In genomic region chr1:185693654-185694053, GRCh38 we compare ENCODE assay signal across 8 cellular contexts. TPM values are rescaled to one million over a fixed set of nuclear protein-coding genes. Genes with fewer than 3 reads are reported as not detected.
DNase-seq lines count a peak whose midpoint lies in the region; ATAC-seq and TF ChIP-seq lines count a peak whose summit lies in the region.

No MANE protein-coding gene starts in this region.

- no peak for TF ChIP-seq CTCF in right lobe of liver (IDR thresholded peaks at IDR 0.05)

- DNase-seq in CD4-positive, CD25-positive, alpha-beta regulatory T cell, result no peak
- DNase-seq in Karpas-422 (no peak), right lobe of liver (no peak), HuH-7.5 (ENCODE audit: low spot score) (no peak), amygdala (lab: John Stamatoyannopoulos, UW) (no peak), anterior cingulate cortex (lab: John Stamatoyannopoulos, UW) (no peak)

- peaks cover 7% of the 10 kb centered on the region for H3K27me3 Mint-ChIP-seq in CD4-positive, CD25-positive, alpha-beta regulatory T cell

- H2AFZ ChIP-seq in Karpas-422 (ENCODE audit: low read length), result peak overlapping the region; percentile 80

- H3K9me2 ChIP-seq in Karpas-422 (replicated peaks; ENCODE audit: insufficient read depth, low read length), result no peaks in the 10 kb centered on the region

- H3K9me3 ChIP-seq in CD4-positive, CD25-positive, alpha-beta regulatory T cell (ENCODE audit: control insufficient read depth in 2 of 2, low read length in 2 of 2), result no peaks in the 10 kb centered on the region
- H3K9me3 ChIP-seq in Karpas-422 (ENCODE audit: low read length) (no peaks in the 10 kb centered on the region; the same call in 1 of the 2 replicates), right lobe of liver (no peaks in the 10 kb centered on the region)

- H3K4me2 ChIP-seq in Karpas-422 (ENCODE audit: low read depth, low read length, poor library complexity, severe bottlenecking), result peak overlapping the region; percentile 49

- 19% methylated on average over 6 of the region's 6 CpGs for WGBS in right lobe of liver (ENCODE audit: insufficient coverage, low coverage, low lambda C conversion rate, missing lambda C conversion rate)

- H3K4me1 ChIP-seq in CD4-positive, CD25-positive, alpha-beta regulatory T cell (ENCODE audit: control insufficient read depth, insufficient read depth, low read length, poor library complexity, severe bottlenecking), result peaks cover 17% of the 10 kb centered on the region
- H3K4me1 ChIP-seq in Karpas-422 (ENCODE audit: low read length), result peaks cover 11% of the 10 kb centered on the region
- peaks cover 0 to 5% (median 0%) of the 10 kb centered on the region in 4 donors for H3K4me1 ChIP-seq in right lobe of liver

- peak overlapping the region; percentile 81 for H3K4me3 ChIP-seq in CD4-positive, CD25-positive, alpha-beta regulatory T cell (ENCODE audit: low read depth, low read length)
- H3K4me3 ChIP-seq in Karpas-422 (ENCODE audit: low read length) (peak overlapping the region; percentile 46), right lobe of liver (peak overlapping the region; percentile 7 to 39 (median 24))

- intact Hi-C loops in right lobe of liver (cut with DNase I), result no loop called here

- H3K4me1 Mint-ChIP-seq in CD4-positive, CD25-positive, alpha-beta regulatory T cell, result peaks cover 16 to 30% (median 26%) of the 10 kb centered on the region in 4 donors

- TF ChIP-seq POLR2A in right lobe of liver (IDR thresholded peaks at IDR 0.05), result no peak

- no peaks in the 10 kb centered on the region for H3K36me3 Mint-ChIP-seq in CD4-positive, CD25-positive, alpha-beta regulatory T cell

- no peaks in the 10 kb centered on the region for H4K20me1 ChIP-seq in Karpas-422 (ENCODE audit: insufficient read depth, low read depth, low read length)

- peak overlapping the region; percentile 48 to 92 (median 85) for H3K4me3 Mint-ChIP-seq in CD4-positive, CD25-positive, alpha-beta regulatory T cell

- ATAC-seq in CD4-positive, CD25-positive, alpha-beta regulatory T cell (ENCODE audit: low read depth in 2 of 2), result no peak
- peak; percentile 10 for ATAC-seq in GM21390 (IDR thresholded peaks at IDR 0.05; ENCODE audit: unreplicated experiment)
- peak in 1 of 4 donors; percentile 11 for ATAC-seq in right lobe of liver
- no peak for ATAC-seq in esophagus mucosa

- no peaks in the 10 kb centered on the region for H3K79me2 ChIP-seq in Karpas-422 (ENCODE audit: low read length)

- no peaks in the 10 kb centered on the region for H3K27me3 ChIP-seq in CD4-positive, CD25-positive, alpha-beta regulatory T cell (ENCODE audit: control insufficient read depth, insufficient read depth, low read length)
- H3K27me3 ChIP-seq in Karpas-422 (ENCODE audit: low read length) (no peaks in the 10 kb centered on the region), right lobe of liver (no peaks in the 10 kb centered on the region)

- peaks cover 0 to 3% (median 0%) of the 10 kb centered on the region in 7 donors for H3K9me3 Mint-ChIP-seq in CD4-positive, CD25-positive, alpha-beta regulatory T cell

- H3K9ac ChIP-seq in Karpas-422 (ENCODE audit: low read length), result no peak overlapping the region

- H3K36me3 ChIP-seq in CD4-positive, CD25-positive, alpha-beta regulatory T cell (ENCODE audit: control insufficient read depth, insufficient read depth, low read length), result no peaks in the 10 kb centered on the region
- H3K36me3 ChIP-seq in Karpas-422 (ENCODE audit: insufficient read depth, low read length) (no peaks in the 10 kb centered on the region; the same call in 1 of the 2 replicates), right lobe of liver (no peaks in the 10 kb centered on the region)

- peak overlapping the region; percentile 81 for H3K27ac ChIP-seq in CD4-positive, CD25-positive, alpha-beta regulatory T cell (ENCODE audit: insufficient read depth, low read length, poor library complexity, severe bottlenecking)
- H3K27ac ChIP-seq in Karpas-422 (ENCODE audit: low read length) (no peak overlapping the region; the same call in 1 of the 2 replicates), right lobe of liver (peak overlapping the region in 2 of 3 donors; percentile 25 to 42)

- peak overlapping the region; percentile 95 to 99 (median 97) for H3K27ac Mint-ChIP-seq in CD4-positive, CD25-positive, alpha-beta regulatory T cell

RNA-seq across cellular contexts. Expression of gene HMCN1, which starts 40.5 kb away (rescaled TPM):
- total RNA-seq in CD4-positive, CD25-positive, alpha-beta regulatory T cell, result 0.81 TPM
- polyA plus RNA-seq in CD4-positive, CD25-positive, alpha-beta regulatory T cell, result under 1 TPM in 3 of 4 donors, not detected in 1; 0.07 to 0.61 (median 0.56) TPM
- total RNA-seq in Karpas-422 (2014; rRNA removed; shearing (Covaris generic); ENCODE audit: low replicate concordance), result 0.18 and 0.63 TPM in 2 replicates
- total RNA-seq in right lobe of liver (1 to 10 TPM; 4.7 to 7.5 (median 5.7) TPM), esophagus mucosa (1.9 TPM)

Comparison
In these comparisons a context has a peak if more than half of its experiments do, and no peak if none do; other contexts are left out.
1. H3K4me3 ChIP-seq: peak in every context shown above with its lines; median percentile 81 in CD4-positive, CD25-positive, alpha-beta regulatory T cell; 46 in Karpas-422; 24 in right lobe of liver.